Comparison of ENCODE assay signal across 20 cellular contexts in the genomic region with DNA sequence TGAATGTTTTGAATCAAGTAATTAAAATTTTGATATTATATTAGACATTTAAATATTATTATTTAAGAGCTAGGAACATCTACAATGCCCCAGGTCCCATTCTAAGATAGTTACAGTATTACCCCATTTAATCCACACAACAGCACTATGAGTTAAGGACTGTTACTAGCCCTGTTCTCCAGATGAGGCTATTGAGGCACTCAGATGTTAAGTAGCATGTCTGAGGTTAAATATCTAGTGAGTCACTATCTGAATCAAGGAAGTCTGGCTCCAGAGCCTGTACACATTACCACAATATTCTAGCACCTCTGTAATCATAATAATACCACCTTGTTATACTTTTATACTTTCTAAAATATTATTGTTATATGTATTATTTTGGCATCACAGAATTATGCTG.
A peak's percentile ranks its signal among the peaks of the same experiment; 100 is the strongest.
DNase-seq lines count a peak whose midpoint lies in the region; ATAC-seq, FAIRE-seq and TF ChIP-seq lines count a peak whose summit lies in the region.
"Had no signal": no experiment of that assay in that cellular context is flagged by ENCODE, and none has a peak within 500 bp of the region (broad histone marks: within the 10 kb centered on the region; RNA-seq: fewer than 3 reads in every experiment).

No MANE protein-coding gene starts in this region.

- no peaks in the 10 kb centered on the region for H3K36me3 ChIP-seq in small intestine (ENCODE audit: control insufficient read depth in 2 of 2, insufficient read depth in 2 of 2, low read length in 2 of 2)
- H3K36me3 ChIP-seq: cardiac muscle cell, heart right ventricle, SJCRH30 had no signal

- H3K27ac ChIP-seq in foreskin keratinocyte (peak overlapping the region; percentile 95), small intestine (ENCODE audit: low read depth in 1 of 2, low read length in 1 of 2) (no peak overlapping the region), caudate nucleus (ENCODE audit: low read depth, low read length) (no peak overlapping the region)
- H3K27ac ChIP-seq: 22Rv1, cardiac muscle cell, heart right ventricle, SJCRH30 had no signal

- H3K4me3 ChIP-seq in small intestine (ENCODE audit: low read depth in 1 of 2, low read length in 2 of 2), result no peak overlapping the region
- H3K4me3 ChIP-seq: cardiac muscle cell, SJCRH30 had no signal

- peak; percentile 24; the same call in 1 of the 3 replicates for ATAC-seq in SK-N-SH treated with all-trans-retinoic acid at 6 μM for 48 hours
- ATAC-seq in foreskin keratinocyte, result peak; percentile 93
- ATAC-seq in GM21381 (IDR thresholded peaks at IDR 0.05; ENCODE audit: unreplicated experiment), result no peak
- ATAC-seq: activated CD8-positive, alpha-beta T cell treated with anti-CD3 and anti-CD28 coated beads, Interleukin-2, amount 10 ng/mL, durations not matched to agents 7 days and 5 days; heart right ventricle had no signal

- DNase-seq in DMS79 treated with DMSO at 0.1 percent for 48 hours (lab: John Stamatoyannopoulos, UW), result peak; percentile 4
- no peak for DNase-seq in DMS79 (lab: John Stamatoyannopoulos, UW)
- peak; percentile 33 to 66 for DNase-seq in foreskin keratinocyte
- peak; percentile 45 for DNase-seq in small intestine
- DNase-seq in caudate nucleus (lab: John Stamatoyannopoulos, UW), result no peak
- no peak for DNase-seq in GOT3 (lab: John Stamatoyannopoulos, UW)
- DNase-seq: activated CD8-positive, alpha-beta T cell treated with anti-CD3 and anti-CD28 coated beads, Interleukin-2, amount 10 ng/mL, durations not matched to agents 7 days and 5 days; activated gamma-delta T cell treated with Interleukin-2 at 50 U/mL for 16 hours; CD8-positive, alpha-beta memory T cell; heart right ventricle; left cardiac atrium; NCI-H2029 treated with DMSO at 0.1 percent for 48 hours; NCI-H774; SJCRH30; stimulated activated naive CD4-positive, alpha-beta T cell had no signal

- peak; percentile 26 for FAIRE-seq in small intestine (lab: Jason Lieb, UNC)
- FAIRE-seq: endometrium had no signal

- no peaks in the 10 kb centered on the region for H3K27me3 ChIP-seq in foreskin keratinocyte
- no peaks in the 10 kb centered on the region for H3K27me3 ChIP-seq in small intestine (ENCODE audit: control insufficient read depth in 2 of 2, insufficient read depth in 2 of 2, low read length in 2 of 2)
- H3K27me3 ChIP-seq: cardiac muscle cell, heart right ventricle, SJCRH30 had no signal

- no peaks in the 10 kb centered on the region for H3K9me3 ChIP-seq in small intestine (ENCODE audit: control insufficient read depth, low read depth)
- H3K9me3 ChIP-seq: heart right ventricle, SJCRH30 had no signal

- TF ChIP-seq CTCF in foreskin keratinocyte (conservative IDR thresholded peaks at IDR 0.05), result peak; percentile 53

- H3K4me1 ChIP-seq in foreskin keratinocyte (peaks cover 30% of the 10 kb centered on the region), small intestine (ENCODE audit: control insufficient read depth in 2 of 2, insufficient read depth in 1 of 2, low read depth in 1 of 2, low read length in 1 of 2) (peaks cover 3 to 4% of the 10 kb centered on the region in 2 donors)

TF ChIP-seq in SK-N-SH treated with all-trans-retinoic acid at 6 μM for 48 hours, 23 proteins besides CTCF, POLR2A, EP300 and RAD21:
- TF ChIP-seq ZFP3 (CRISPR knock-in tag; IDR thresholded peaks at IDR 0.05) (no peak), RARB (CRISPR knock-in tag; IDR thresholded peaks at IDR 0.05) (no peak), ZNF70 (CRISPR knock-in tag; IDR thresholded peaks at IDR 0.05) (no peak), OSR1 (CRISPR knock-in tag; IDR thresholded peaks at IDR 0.05) (no peak), TCF4 (CRISPR knock-in tag; IDR thresholded peaks at IDR 0.05; ENCODE audit: borderline replicate concordance) (no peak), ISL1 (CRISPR knock-in tag; IDR thresholded peaks at IDR 0.05) (no peak), BACH2 (CRISPR knock-in tag; IDR thresholded peaks at IDR 0.05; ENCODE audit: borderline replicate concordance) (no peak), PPARA (CRISPR knock-in tag; IDR thresholded peaks at IDR 0.05; ENCODE audit: borderline replicate concordance) (no peak)
- TF ChIP-seq, protein P1, sequence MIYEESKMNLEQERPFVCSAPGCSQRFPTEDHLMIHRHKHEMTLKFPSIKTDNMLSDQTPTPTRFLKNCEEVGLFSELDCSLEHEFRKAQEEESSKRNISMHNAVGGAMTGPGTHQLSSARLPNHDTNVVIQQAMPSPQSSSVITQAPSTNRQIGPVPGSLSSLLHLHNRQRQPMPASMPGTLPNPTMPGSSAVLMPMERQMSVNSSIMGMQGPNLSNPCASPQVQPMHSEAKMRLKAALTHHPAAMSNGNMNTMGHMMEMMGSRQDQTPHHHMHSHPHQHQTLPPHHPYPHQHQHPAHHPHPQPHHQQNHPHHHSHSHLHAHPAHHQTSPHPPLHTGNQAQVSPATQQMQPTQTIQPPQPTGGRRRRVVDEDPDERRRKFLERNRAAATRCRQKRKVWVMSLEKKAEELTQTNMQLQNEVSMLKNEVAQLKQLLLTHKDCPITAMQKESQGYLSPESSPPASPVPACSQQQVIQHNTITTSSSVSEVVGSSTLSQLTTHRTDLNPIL (CRISPR knock-in tag; IDR thresholded peaks at IDR 0.05; ENCODE audit: low read depth), result no peak

Comparison
In these comparisons a context has a peak if more than half of its experiments do, and no peak if none do; other contexts are left out.
1. DNase-seq: peak in DMS79 treated with DMSO at 0.1 percent for 48 hours (single experiment), foreskin keratinocyte (2 of 2) and small intestine (single experiment); none in DMS79 (single experiment), caudate nucleus (0 of 61) and GOT3 (single experiment).